ENCODE assay signal across 9 cellular contexts in genomic region chr9:131727184-131727785, GRCh38. TPM values are rescaled to one million over a fixed set of nuclear protein-coding genes. Genes with fewer than 3 reads are reported as not detected.
DNase-seq lines count a peak whose midpoint lies in the region; ATAC-seq and TF ChIP-seq lines count a peak whose summit lies in the region.
"Had no signal": no experiment of that assay in that cellular context is flagged by ENCODE, and none has a peak within 500 bp of the region (broad histone marks: within the 10 kb centered on the region; RNA-seq: fewer than 3 reads in every experiment).

No MANE protein-coding gene starts in this region.

- no peaks in the 10 kb centered on the region for H3K27me3 Mint-ChIP-seq in activated T-cell treated with anti-CD3 and anti-CD28 coated beads, Interleukin-2, amount 50 U/mL, for 4 hours (ENCODE audit: low read depth)

- peak overlapping the region; percentile 89 to 96 for H3K27ac Mint-ChIP-seq in activated naive CD4-positive, alpha-beta T cell treated with anti-CD3 and anti-CD28 coated beads, Interleukin-2, amount 50 U/mL, for 72 hours

- no peak overlapping the region for H3K4me3 ChIP-seq in tibial nerve
- no peak overlapping the region for H3K4me3 ChIP-seq in MG63

- no peak for DNase-seq in activated T-cell treated with anti-CD3 and anti-CD28 coated beads, Interleukin-2, amount 50 U/mL, for 4 hours
- DNase-seq in activated T-cell treated with anti-CD3 and anti-CD28 coated beads for 4 hours (no peak), left colon (no peak), tibial nerve (ENCODE audit: low spot score in 2 of 2) (no peak), HuH-7.5 (ENCODE audit: low spot score) (no peak), MG63 (no peak), NCI-H1930 (lab: John Stamatoyannopoulos, UW) (no peak)
- DNase-seq in activated naive CD4-positive, alpha-beta T cell treated with anti-CD3 and anti-CD28 coated beads, Interleukin-2, amount 50 U/mL, for 72 hours (ENCODE audit: low spot score in 2 of 2) = no peak
- DNase-seq: hippocampal formation had no signal

- no peaks in the 10 kb centered on the region for H3K27me3 ChIP-seq in tibial nerve
- no peaks in the 10 kb centered on the region for H3K27me3 ChIP-seq in MG63

- H3K27ac ChIP-seq in tibial nerve = peak overlapping the region in 3 of 4 donors; percentile 52 to 57 (median 56)

- H3K36me3 ChIP-seq in tibial nerve (peaks cover 0 to 3% (median 0%) of the 10 kb centered on the region in 3 donors), MG63 (no peaks in the 10 kb centered on the region; the same call in 1 of the 2 replicates)

- no peaks in the 10 kb centered on the region for H3K9me3 ChIP-seq in tibial nerve
- H3K9me3 ChIP-seq in MG63 = no peaks in the 10 kb centered on the region

- H3K9me3 Mint-ChIP-seq in activated T-cell treated with anti-CD3 and anti-CD28 coated beads, Interleukin-2, amount 50 U/mL, for 4 hours = no peaks in the 10 kb centered on the region
- no peaks in the 10 kb centered on the region for H3K9me3 Mint-ChIP-seq in activated naive CD4-positive, alpha-beta T cell treated with anti-CD3 and anti-CD28 coated beads, Interleukin-2, amount 50 U/mL, for 72 hours

- no peak for TF ChIP-seq CTCF in tibial nerve (IDR thresholded peaks at IDR 0.05)

- intact Hi-C loops in left colon (cut with DNase I, micrococcal nuclease) = no loop called here

- peaks cover 9% of the 10 kb centered on the region for H3K36me3 Mint-ChIP-seq in activated T-cell treated with anti-CD3 and anti-CD28 coated beads, Interleukin-2, amount 50 U/mL, for 4 hours (ENCODE audit: insufficient read depth)
- peaks cover 0 to 9% of the 10 kb centered on the region in 2 donors for H3K36me3 Mint-ChIP-seq in activated naive CD4-positive, alpha-beta T cell treated with anti-CD3 and anti-CD28 coated beads, Interleukin-2, amount 50 U/mL, for 72 hours

- ATAC-seq in activated T-cell treated with anti-CD3 and anti-CD28 coated beads, Interleukin-2, amount 50 U/mL, for 4 hours = no peak
- ATAC-seq in activated naive CD4-positive, alpha-beta T cell treated with anti-CD3 and anti-CD28 coated beads, Interleukin-2, amount 50 U/mL, for 72 hours = no peak
- peak; percentile 30 for ATAC-seq in left colon

- peak overlapping the region; percentile 67 for H3K4me3 Mint-ChIP-seq in activated T-cell treated with anti-CD3 and anti-CD28 coated beads, Interleukin-2, amount 50 U/mL, for 4 hours

- no peak for TF ChIP-seq EP300 in tibial nerve (IDR thresholded peaks at IDR 0.05)

- peaks cover 0 to 59% (median 34%) of the 10 kb centered on the region in 4 donors for H3K4me1 ChIP-seq in tibial nerve

- TF ChIP-seq POLR2A in tibial nerve (IDR thresholded peaks at IDR 0.05) = no peak

- 70 to 82% methylated on average over 7 of the region's 7 CpGs for WGBS in tibial nerve, 2 donors

- peaks cover 89% of the 10 kb centered on the region for H3K4me1 Mint-ChIP-seq in activated T-cell treated with anti-CD3 and anti-CD28 coated beads, Interleukin-2, amount 50 U/mL, for 4 hours (ENCODE audit: low read depth)

RNA-seq across cellular contexts. Expression of gene RAPGEF1, which starts 12.6 kb away (rescaled TPM):
- 100 to 1,000 TPM; 106 to 120 (median 111) TPM for total RNA-seq in activated T-cell treated with anti-CD3 and anti-CD28 coated beads, Interleukin-2, amount 50 U/mL, for 4 hours
- 100 to 1,000 TPM in 1 of 2 donors, 10 to 100 TPM in 1; 45.8 to 105 TPM for total RNA-seq in activated naive CD4-positive, alpha-beta T cell treated with anti-CD3 and anti-CD28 coated beads, Interleukin-2, amount 50 U/mL, for 72 hours
- 10 to 100 TPM; 61.2 to 75.0 TPM for total RNA-seq in left colon
- 10 to 100 TPM; 32.0 to 57.3 (median 38.9) TPM for total RNA-seq in tibial nerve
- total RNA-seq in MG63 (2014; rRNA removed; shearing (Covaris generic); ENCODE audit: low replicate concordance) = 19.0 and 31.3 TPM in 2 replicates
